In genomic region chr19:40453151-40453735, GRCh38 we compare ENCODE assay signal across 15 cellular contexts. TPM values are rescaled to one million over a fixed set of nuclear protein-coding genes. Genes with fewer than 3 reads are reported as not detected.
DNase-seq lines count a peak whose midpoint lies in the region; ATAC-seq, FAIRE-seq and TF ChIP-seq lines count a peak whose summit lies in the region.
"Had no signal": no experiment of that assay in that cellular context is flagged by ENCODE, and none has a peak within 500 bp of the region (broad histone marks: within the 10 kb centered on the region; RNA-seq: fewer than 3 reads in every experiment).

No MANE protein-coding gene starts in this region.

- no peaks in the 10 kb centered on the region for H3K9me3 Mint-ChIP-seq in mesothelial cell of epicardium
- no peaks in the 10 kb centered on the region for H3K9me3 Mint-ChIP-seq in natural killer cell treated with Interleukin-12 subunit alpha and Interleukin-12 subunit beta and Interleukin-15 and Interleukin-18, amount 100 ng/mL, for 72 hours
- no peaks in the 10 kb centered on the region for H3K9me3 Mint-ChIP-seq in endodermal cell
- H3K9me3 Mint-ChIP-seq: CD8-positive, alpha-beta T cell had no signal

- TF ChIP-seq POLR2A in K562 (conservative IDR thresholded peaks at IDR 0.05) = no peak

- no peak for TF ChIP-seq EP300 in K562 (IDR thresholded peaks at IDR 0.05; ENCODE audit: low read length)

- H3K9me3 ChIP-seq in K562 (replicated peaks; ENCODE audit: control insufficient read depth, insufficient read depth, low read depth, low read length) (no peaks in the 10 kb centered on the region), endodermal cell (ENCODE audit: control insufficient read depth, low read length) (no peaks in the 10 kb centered on the region)

- H3K36me3 Mint-ChIP-seq in mesothelial cell of epicardium = peaks cover 16% of the 10 kb centered on the region
- H3K36me3 Mint-ChIP-seq in natural killer cell treated with Interleukin-12 subunit alpha and Interleukin-12 subunit beta and Interleukin-15 and Interleukin-18, amount 100 ng/mL, for 72 hours = no peaks in the 10 kb centered on the region
- peaks cover 19% of the 10 kb centered on the region for H3K36me3 Mint-ChIP-seq in endodermal cell (ENCODE audit: low read depth)

- WGBS in K562 (ENCODE audit: insufficient coverage, low coverage, missing lambda C conversion rate) = 98% methylated on average over 5 of the region's 5 CpGs
- 95 to 98% methylated on average over 5 of the region's 5 CpGs for WGBS in endodermal cell (ENCODE audit: insufficient coverage in 1 of 2, insufficient read length in 1 of 2), 2 experiments

- H3K36me3 ChIP-seq in K562 (ENCODE audit: control insufficient read depth, insufficient read depth, low read length) = peaks cover 83% of the 10 kb centered on the region
- H3K36me3 ChIP-seq in endodermal cell (ENCODE audit: control insufficient read depth, insufficient read depth, low read length) = no peaks in the 10 kb centered on the region

- ATAC-seq in K562 = no peak
- no peak for ATAC-seq in natural killer cell treated with Interleukin-12 subunit alpha and Interleukin-12 subunit beta and Interleukin-15 and Interleukin-18, amount 100 ng/mL, for 72 hours
- ATAC-seq: CD8-positive, alpha-beta T cell had no signal

- H3K4me1 Mint-ChIP-seq in mesothelial cell of epicardium = peaks cover 4% of the 10 kb centered on the region
- no peaks in the 10 kb centered on the region for H3K4me1 Mint-ChIP-seq in natural killer cell treated with Interleukin-12 subunit alpha and Interleukin-12 subunit beta and Interleukin-15 and Interleukin-18, amount 100 ng/mL, for 72 hours (ENCODE audit: low read depth in 2 of 2)
- H3K4me1 Mint-ChIP-seq in endodermal cell = no peaks in the 10 kb centered on the region
- H3K4me1 Mint-ChIP-seq: B cell had no signal

- intact Hi-C loops in K562 (cut with micrococcal nuclease) = no loop called here

- H3K27ac ChIP-seq in C4-2B (peak overlapping the region; percentile 36), K562 (ENCODE audit: extremely low read depth, low read depth, low read length) (no peak overlapping the region), endodermal cell (ENCODE audit: low read depth, low read length) (no peak overlapping the region)

- H3K4me3 Mint-ChIP-seq in mesothelial cell of epicardium (no peak overlapping the region), endodermal cell (no peak overlapping the region)
- no peak overlapping the region for H3K4me3 Mint-ChIP-seq in natural killer cell treated with Interleukin-12 subunit alpha and Interleukin-12 subunit beta and Interleukin-15 and Interleukin-18, amount 100 ng/mL, for 72 hours
- H3K4me3 Mint-ChIP-seq: B cell; CD8-positive, alpha-beta T cell had no signal

- H3K27me3 ChIP-seq in K562 (ENCODE audit: control insufficient read depth in 2 of 2, insufficient read depth in 2 of 2, low read length in 2 of 2) (no peaks in the 10 kb centered on the region), endodermal cell (ENCODE audit: control insufficient read depth, insufficient read depth, low read length, poor library complexity, severe bottlenecking) (no peaks in the 10 kb centered on the region)

- no peak overlapping the region for H3K4me3 ChIP-seq in K562
- H3K4me3 ChIP-seq in endodermal cell (ENCODE audit: low read length) = no peak overlapping the region

- no peaks in the 10 kb centered on the region for H3K9me1 ChIP-seq in K562 (ENCODE audit: control insufficient read depth, insufficient read depth, low read length)

- H3K4me1 ChIP-seq in K562 (replicated peaks in 1 of 2; ENCODE audit: control insufficient read depth in 2 of 2, insufficient read depth in 2 of 2, low read length in 2 of 2) (peaks cover 0 to 5% of the 10 kb centered on the region in 2 experiments; a peak in 3 of 5 replicates), endodermal cell (ENCODE audit: control insufficient read depth, insufficient read depth, low read length) (no peaks in the 10 kb centered on the region)

- CTCF ChIA-PET in K562 (lab: Yijun Ruan, JAX; ENCODE audit: low intra/inter-chr PET ratio) = no interaction called here

- peaks cover under 1% of the 10 kb centered on the region; the same call in 1 of the 3 replicates for H3K79me2 ChIP-seq in K562 (ENCODE audit: control insufficient read depth, insufficient read depth, low read length)

- no peak overlapping the region for H2AFZ ChIP-seq in K562 (ENCODE audit: low read depth, low read length)

- H3K27me3 Mint-ChIP-seq in mesothelial cell of epicardium (ENCODE audit: low read depth) = no peaks in the 10 kb centered on the region
- no peaks in the 10 kb centered on the region for H3K27me3 Mint-ChIP-seq in natural killer cell treated with Interleukin-12 subunit alpha and Interleukin-12 subunit beta and Interleukin-15 and Interleukin-18, amount 100 ng/mL, for 72 hours
- H3K27me3 Mint-ChIP-seq in endodermal cell (ENCODE audit: insufficient read depth) = no peaks in the 10 kb centered on the region
- H3K27me3 Mint-ChIP-seq: B cell had no signal

- TF ChIP-seq CTCF in C4-2B (conservative IDR thresholded peaks at IDR 0.05) (no peak), K562 (IDR thresholded peaks at IDR 0.05 in 2 of 3, conservative IDR thresholded peaks at IDR 0.05 in 1 of 3; ENCODE audit: insufficient read depth in 2 of 3, low read depth in 1 of 3, low read length in 3 of 3) (no peak), mesothelial cell of epicardium (IDR thresholded peaks at IDR 0.05; ENCODE audit: unreplicated experiment) (no peak), endodermal cell (conservative IDR thresholded peaks at IDR 0.05) (no peak)

- in situ Hi-C loops in K562 (cut with MboI) = no loop called here

- no peaks in the 10 kb centered on the region; the same call in 1 of the 2 replicates for H4K20me1 ChIP-seq in K562 (replicated peaks; ENCODE audit: control insufficient read depth, insufficient read depth, low read length)

- FAIRE-seq in K562 (lab: Jason Lieb, UNC) = no peak
- FAIRE-seq: GM19239 had no signal

- no peak for TF ChIP-seq RAD21 in K562 (CRISPR knock-in tag; conservative IDR thresholded peaks at IDR 0.05 in 1 of 2, IDR thresholded peaks at IDR 0.05 in 1 of 2)

- H3K27ac Mint-ChIP-seq in mesothelial cell of epicardium (peak overlapping the region; percentile 37), endodermal cell (no peak overlapping the region)
- no peak overlapping the region for H3K27ac Mint-ChIP-seq in natural killer cell treated with Interleukin-12 subunit alpha and Interleukin-12 subunit beta and Interleukin-15 and Interleukin-18, amount 100 ng/mL, for 72 hours
- H3K27ac Mint-ChIP-seq: B cell; CD8-positive, alpha-beta T cell had no signal

- POLR2A ChIA-PET in K562 (lab: Yijun Ruan, JAX) = interaction anchor here (0.6 to 4.2 kb wide), 6 partner anchors 9 to 155 kb away, joined by 3 to 43 read pairs (median 4); partner anchors contain the start of genes BLVRB and SERTAD3

- H3K9ac ChIP-seq in K562 (ENCODE audit: insufficient read depth in 1 of 2, low read depth in 2 of 2, low read length in 2 of 2) = no peak overlapping the region
- H3K9ac ChIP-seq in endodermal cell (ENCODE audit: extremely low read depth, low read length, poor library complexity, severe bottlenecking) = no peak overlapping the region

- BruUV-seq in K562 (replicated peaks; lab: Mats Ljungman, UMichigan) = no TSS peak

- no peak for DNase-seq in K562 (ENCODE audit: extremely low read depth in 1 of 4, low spot score in 3 of 4)
- DNase-seq in mesothelial cell of epicardium (ENCODE audit: low spot score in 2 of 2, unreplicated experiment in 2 of 2) = no peak
- DNase-seq in natural killer cell treated with Interleukin-12 subunit alpha and Interleukin-12 subunit beta and Interleukin-15 and Interleukin-18, amount 100 ng/mL, for 72 hours (ENCODE audit: low spot score) = no peak
- no peak for DNase-seq in iPS-NIHi7 (ENCODE audit: extremely low spot score)
- DNase-seq in endodermal cell = no peak
- DNase-seq: CD8-positive, alpha-beta T cell; GF-D8; NCI-H1092; NCI-H69; NK-92 treated with Interleukin-12 subunit alpha and Interleukin-12 subunit beta, amount 100 ng/mL, for 24 hours; OCI-M1 had no signal

- no peak overlapping the region for H3K4me2 ChIP-seq in K562 (ENCODE audit: insufficient read depth, low read length)

RNA-seq across cellular contexts. Expression of gene SERTAD3, which starts 9.1 kb away (rescaled TPM):
- 16.7 and 27.2 TPM in 2 replicates for total RNA-seq in K562 (2011; cell fraction: chromatin; rRNA removed; ENCODE audit: low replicate concordance)
- total RNA-seq in K562 (2011; cell fraction: nucleolus; rRNA removed) = 20.4 and 20.7 TPM in 2 replicates
- total RNA-seq in K562 (2011; cell fraction: nucleoplasm; rRNA removed) = 24.9 and 26.9 TPM in 2 replicates
- 17.5 and 19.3 TPM in 2 replicates for total RNA-seq in K562 (2014; rRNA removed)
- 16.1 and 17.2 TPM in 2 replicates for total RNA-seq in K562 (2014; rRNA removed; fragmentation: Illumina TruSeq; extraction: Trizol)
- 21.6 and 27.7 TPM in 2 replicates for total RNA-seq in K562 (2015; rRNA removed; fragmentation: Illumina TruSeq; extraction: Trizol)
- total RNA-seq in K562 (2021) = 28.9 and 31.4 TPM in 2 replicates
- 17.6 and 18.9 TPM in 2 replicates for polyA plus RNA-seq in K562 (2011; rRNA removed)
- polyA plus RNA-seq in K562 (2011; cell fraction: cytosol; rRNA removed) = 19.3 and 35.5 TPM in 2 replicates
- 17.8 and 23.4 TPM in 2 replicates for polyA plus RNA-seq in K562 (2011; cell fraction: nucleus; rRNA removed)
- polyA plus RNA-seq in K562 (2012) = 20.7 and 22.0 TPM in 2 replicates
- polyA plus RNA-seq in K562 (2014; fragmentation: Illumina TruSeq; extraction: Trizol) = 15.1 and 18.6 TPM in 2 replicates
- 1 to 10 TPM; 5.4 to 5.9 TPM for polyA plus RNA-seq in K562 (2014; fragmentation: Nextera tagmentation; extraction: Ambion mirVana)
- 18.1 and 18.5 TPM in 2 replicates for polyA plus RNA-seq in K562 (2014; rRNA removed)
- polyA minus RNA-seq in K562 (2011; rRNA and poly(A)+ RNA removed) = 18.4 and 23.4 TPM in 2 replicates
- 24.3 and 28.9 TPM in 2 replicates for polyA minus RNA-seq in K562 (2011; cell fraction: cytosol; rRNA and poly(A)+ RNA removed)
- 8.1 and 13.9 TPM in 2 replicates for polyA minus RNA-seq in K562 (2011; cell fraction: nucleus; rRNA and poly(A)+ RNA removed)
- 70.0 to 75.5 TPM (median 70.5 TPM) in 3 replicates for total RNA-seq in mesothelial cell of epicardium
- total RNA-seq in natural killer cell treated with Interleukin-12 subunit alpha and Interleukin-12 subunit beta and Interleukin-15 and Interleukin-18, amount 100 ng/mL, for 72 hours = 10 to 100 TPM; 12.8 to 13.2 TPM
- 10 to 100 TPM; 47.7 to 62.6 TPM for total RNA-seq in endodermal cell
- 23.6 TPM for polyA plus RNA-seq in endodermal cell (2013, experiment 1 of 2)
- polyA plus RNA-seq in endodermal cell (2013, experiment 2 of 2) = 23.0 TPM

RNA-seq across cellular contexts. Expression of gene BLVRB, which starts 12.3 kb away (rescaled TPM):
- 26.9 and 65.0 TPM in 2 replicates for total RNA-seq in K562 (2011; cell fraction: chromatin; rRNA removed; ENCODE audit: low replicate concordance)
- total RNA-seq in K562 (2011; cell fraction: nucleolus; rRNA removed) = 107 and 125 TPM in 2 replicates
- 74.7 and 75.7 TPM in 2 replicates for total RNA-seq in K562 (2011; cell fraction: nucleoplasm; rRNA removed)
- total RNA-seq in K562 (2014; rRNA removed) = 749 and 813 TPM in 2 replicates
- total RNA-seq in K562 (2014; rRNA removed; fragmentation: Illumina TruSeq; extraction: Trizol) = 110 and 229 TPM in 2 replicates
- total RNA-seq in K562 (2015; rRNA removed; fragmentation: Illumina TruSeq; extraction: Trizol) = 331 and 332 TPM in 2 replicates
- total RNA-seq in K562 (2021) = 457 and 476 TPM in 2 replicates
- polyA plus RNA-seq in K562 (2011; rRNA removed) = 368 and 461 TPM in 2 replicates
- polyA plus RNA-seq in K562 (2011; cell fraction: cytosol; rRNA removed) = 836 and 2,229 TPM in 2 replicates
- polyA plus RNA-seq in K562 (2011; cell fraction: nucleus; rRNA removed) = 252 and 288 TPM in 2 replicates
- polyA plus RNA-seq in K562 (2012) = 416 and 585 TPM in 2 replicates
- 260 and 428 TPM in 2 replicates for polyA plus RNA-seq in K562 (2014; fragmentation: Illumina TruSeq; extraction: Trizol)
- polyA plus RNA-seq in K562 (2014; fragmentation: Nextera tagmentation; extraction: Ambion mirVana) = 100 to 1,000 TPM in 1 of 2 experiments, 10 to 100 TPM in 1; 81.1 to 184 TPM
- polyA plus RNA-seq in K562 (2014; rRNA removed) = 634 and 677 TPM in 2 replicates
- polyA minus RNA-seq in K562 (2011; rRNA and poly(A)+ RNA removed) = 85.4 and 138 TPM in 2 replicates
- polyA minus RNA-seq in K562 (2011; cell fraction: cytosol; rRNA and poly(A)+ RNA removed) = 198 and 225 TPM in 2 replicates
- 34.6 and 38.7 TPM in 2 replicates for polyA minus RNA-seq in K562 (2011; cell fraction: nucleus; rRNA and poly(A)+ RNA removed)
- 38.5 to 42.7 TPM (median 42.2 TPM) in 3 replicates for total RNA-seq in mesothelial cell of epicardium
- 1 to 10 TPM; 4.6 to 5.3 TPM for total RNA-seq in natural killer cell treated with Interleukin-12 subunit alpha and Interleukin-12 subunit beta and Interleukin-15 and Interleukin-18, amount 100 ng/mL, for 72 hours
- 10 to 100 TPM; 24.7 to 41.0 TPM for total RNA-seq in endodermal cell
- polyA plus RNA-seq in endodermal cell (2013, experiment 1 of 2) = 18.1 TPM
- polyA plus RNA-seq in endodermal cell (2013, experiment 2 of 2) = 18.8 TPM

RNA-seq across cellular contexts. Expression of gene SPTBN4, which starts 13.6 kb away (rescaled TPM):
- 5.7 and 11.0 TPM in 2 replicates for total RNA-seq in K562 (2011; cell fraction: chromatin; rRNA removed; ENCODE audit: low replicate concordance)
- total RNA-seq in K562 (2011; cell fraction: nucleolus; rRNA removed) = 3.8 and 4.5 TPM in 2 replicates
- total RNA-seq in K562 (2011; cell fraction: nucleoplasm; rRNA removed) = 5.3 and 6.9 TPM in 2 replicates
- total RNA-seq in K562 (2014; rRNA removed) (0.86 and 2.0 TPM in 2 replicates), K562 (2014; rRNA removed; fragmentation: Illumina TruSeq; extraction: Trizol) (0.16 and 0.47 TPM in 2 replicates), K562 (2015; rRNA removed; fragmentation: Illumina TruSeq; extraction: Trizol) (0.83 and 1.3 TPM in 2 replicates), K562 (2021) (1.5 and 1.6 TPM in 2 replicates), mesothelial cell of epicardium (1.5 to 3.4 TPM (median 1.7 TPM) in 3 replicates), endodermal cell (1 to 10 TPM in 1 of 2 donors, under 1 TPM in 1; 0.79 to 2.0 TPM)
- polyA plus RNA-seq in K562 (2011; rRNA removed) (1.2 and 1.3 TPM in 2 replicates), K562 (2014; fragmentation: Illumina TruSeq; extraction: Trizol) (0.51 and 0.70 TPM in 2 replicates), K562 (2014; fragmentation: Nextera tagmentation; extraction: Ambion mirVana) (under 1 TPM; 0.01 to 0.10 TPM), K562 (2014; rRNA removed) (1.2 and 1.3 TPM in 2 replicates)
- 0.94 and 1.8 TPM in 2 replicates for polyA plus RNA-seq in K562 (2011; cell fraction: cytosol; rRNA removed)
- polyA plus RNA-seq in K562 (2011; cell fraction: nucleus; rRNA removed) = 2.6 and 3.5 TPM in 2 replicates
- polyA plus RNA-seq in K562 (2012) = 1.7 and 1.9 TPM in 2 replicates
- polyA minus RNA-seq in K562 (2011; rRNA and poly(A)+ RNA removed) = 1.1 and 1.5 TPM in 2 replicates
- polyA minus RNA-seq in K562 (2011; cell fraction: cytosol; rRNA and poly(A)+ RNA removed) = 0.38 and 0.46 TPM in 2 replicates
- 0.81 and 1.4 TPM in 2 replicates for polyA minus RNA-seq in K562 (2011; cell fraction: nucleus; rRNA and poly(A)+ RNA removed)
- not detected for total RNA-seq in natural killer cell treated with Interleukin-12 subunit alpha and Interleukin-12 subunit beta and Interleukin-15 and Interleukin-18, amount 100 ng/mL, for 72 hours
- 1.8 TPM for polyA plus RNA-seq in endodermal cell (2013, experiment 1 of 2)
- 1.9 TPM for polyA plus RNA-seq in endodermal cell (2013, experiment 2 of 2)
- total RNA-seq: HT1080 had no signal

RNA-seq across cellular contexts. Expression of gene SERTAD1, which starts 27.5 kb away (rescaled TPM):
- 3.1 and 8.3 TPM in 2 replicates for total RNA-seq in K562 (2011; cell fraction: chromatin; rRNA removed; ENCODE audit: low replicate concordance)
- total RNA-seq in K562 (2011; cell fraction: nucleolus; rRNA removed) = 10.3 and 11.0 TPM in 2 replicates
- 7.5 and 8.9 TPM in 2 replicates for total RNA-seq in K562 (2011; cell fraction: nucleoplasm; rRNA removed)
- total RNA-seq in K562 (2014; rRNA removed) (8.1 and 10.9 TPM in 2 replicates), K562 (2014; rRNA removed; fragmentation: Illumina TruSeq; extraction: Trizol) (2.1 and 2.8 TPM in 2 replicates), K562 (2015; rRNA removed; fragmentation: Illumina TruSeq; extraction: Trizol) (4.9 and 5.5 TPM in 2 replicates), K562 (2021) (8.7 and 8.9 TPM in 2 replicates), mesothelial cell of epicardium (10.7 to 11.0 TPM (median 10.8 TPM) in 3 replicates), endodermal cell (1 to 10 TPM; 4.0 to 4.5 TPM)
- polyA plus RNA-seq in K562 (2011; rRNA removed) (6.1 and 6.8 TPM in 2 replicates), K562 (2014; fragmentation: Illumina TruSeq; extraction: Trizol) (2.3 and 5.0 TPM in 2 replicates), K562 (2014; fragmentation: Nextera tagmentation; extraction: Ambion mirVana) (under 1 TPM; 0.15 to 0.85 TPM), K562 (2014; rRNA removed) (6.7 TPM in 2 replicates)
- 7.4 and 18.7 TPM in 2 replicates for polyA plus RNA-seq in K562 (2011; cell fraction: cytosol; rRNA removed)
- 5.6 and 9.1 TPM in 2 replicates for polyA plus RNA-seq in K562 (2011; cell fraction: nucleus; rRNA removed)
- polyA plus RNA-seq in K562 (2012) = 6.7 and 8.9 TPM in 2 replicates
- polyA minus RNA-seq in K562 (2011; rRNA and poly(A)+ RNA removed) = 1.9 and 2.1 TPM in 2 replicates
- polyA minus RNA-seq in K562 (2011; cell fraction: cytosol; rRNA and poly(A)+ RNA removed) = 3.5 and 4.5 TPM in 2 replicates
- polyA minus RNA-seq in K562 (2011; cell fraction: nucleus; rRNA and poly(A)+ RNA removed) = 1.8 and 3.6 TPM in 2 replicates
- total RNA-seq in natural killer cell treated with Interleukin-12 subunit alpha and Interleukin-12 subunit beta and Interleukin-15 and Interleukin-18, amount 100 ng/mL, for 72 hours = 10 to 100 TPM; 11.2 to 21.5 TPM
- 3.9 TPM for polyA plus RNA-seq in endodermal cell (2013, experiment 1 of 2)
- polyA plus RNA-seq in endodermal cell (2013, experiment 2 of 2) = 4.5 TPM

RNA-seq across cellular contexts. Expression of gene PRX, which starts 40.1 kb away (rescaled TPM):
- 1.8 and 4.5 TPM in 2 replicates for total RNA-seq in K562 (2011; cell fraction: chromatin; rRNA removed; ENCODE audit: low replicate concordance)
- total RNA-seq in K562 (2011; cell fraction: nucleolus; rRNA removed) = 2.7 and 2.8 TPM in 2 replicates
- total RNA-seq in K562 (2011; cell fraction: nucleoplasm; rRNA removed) = 2.1 and 2.2 TPM in 2 replicates
- 2.8 and 3.8 TPM in 2 replicates for total RNA-seq in K562 (2014; rRNA removed)
- 0.61 and 0.65 TPM in 2 replicates for total RNA-seq in K562 (2014; rRNA removed; fragmentation: Illumina TruSeq; extraction: Trizol)
- total RNA-seq in K562 (2015; rRNA removed; fragmentation: Illumina TruSeq; extraction: Trizol) = 1.8 and 2.0 TPM in 2 replicates
- total RNA-seq in K562 (2021) = 2.9 and 3.5 TPM in 2 replicates
- polyA plus RNA-seq in K562 (2011; rRNA removed) = 1.5 and 1.7 TPM in 2 replicates
- polyA plus RNA-seq in K562 (2011; cell fraction: cytosol; rRNA removed) = 1.4 and 1.7 TPM in 2 replicates
- 1.0 and 1.8 TPM in 2 replicates for polyA plus RNA-seq in K562 (2011; cell fraction: nucleus; rRNA removed)
- 2.5 and 4.5 TPM in 2 replicates for polyA plus RNA-seq in K562 (2012)
- 1.3 and 2.1 TPM in 2 replicates for polyA plus RNA-seq in K562 (2014; fragmentation: Illumina TruSeq; extraction: Trizol)
- not detected for polyA plus RNA-seq in K562 (2014; fragmentation: Nextera tagmentation; extraction: Ambion mirVana)
- polyA plus RNA-seq in K562 (2014; rRNA removed) = 1.4 and 1.7 TPM in 2 replicates
- 1.4 and 1.5 TPM in 2 replicates for polyA minus RNA-seq in K562 (2011; rRNA and poly(A)+ RNA removed)
- 2.1 and 2.8 TPM in 2 replicates for polyA minus RNA-seq in K562 (2011; cell fraction: cytosol; rRNA and poly(A)+ RNA removed)
- 0.54 and 1.00 TPM in 2 replicates for polyA minus RNA-seq in K562 (2011; cell fraction: nucleus; rRNA and poly(A)+ RNA removed)
- 4.7 to 5.2 TPM (median 5.2 TPM) in 3 replicates for total RNA-seq in mesothelial cell of epicardium
- total RNA-seq in natural killer cell treated with Interleukin-12 subunit alpha and Interleukin-12 subunit beta and Interleukin-15 and Interleukin-18, amount 100 ng/mL, for 72 hours = under 1 TPM; 0.48 to 0.78 TPM
- 1 to 10 TPM; 3.3 to 6.4 TPM for total RNA-seq in endodermal cell
- polyA plus RNA-seq in endodermal cell (2013, experiment 1 of 2) = 4.4 TPM
- 3.6 TPM for polyA plus RNA-seq in endodermal cell (2013, experiment 2 of 2)
- total RNA-seq: HT1080 had no signal
